8 cellular contexts compared by ENCODE assay signal in the genomic region with DNA sequence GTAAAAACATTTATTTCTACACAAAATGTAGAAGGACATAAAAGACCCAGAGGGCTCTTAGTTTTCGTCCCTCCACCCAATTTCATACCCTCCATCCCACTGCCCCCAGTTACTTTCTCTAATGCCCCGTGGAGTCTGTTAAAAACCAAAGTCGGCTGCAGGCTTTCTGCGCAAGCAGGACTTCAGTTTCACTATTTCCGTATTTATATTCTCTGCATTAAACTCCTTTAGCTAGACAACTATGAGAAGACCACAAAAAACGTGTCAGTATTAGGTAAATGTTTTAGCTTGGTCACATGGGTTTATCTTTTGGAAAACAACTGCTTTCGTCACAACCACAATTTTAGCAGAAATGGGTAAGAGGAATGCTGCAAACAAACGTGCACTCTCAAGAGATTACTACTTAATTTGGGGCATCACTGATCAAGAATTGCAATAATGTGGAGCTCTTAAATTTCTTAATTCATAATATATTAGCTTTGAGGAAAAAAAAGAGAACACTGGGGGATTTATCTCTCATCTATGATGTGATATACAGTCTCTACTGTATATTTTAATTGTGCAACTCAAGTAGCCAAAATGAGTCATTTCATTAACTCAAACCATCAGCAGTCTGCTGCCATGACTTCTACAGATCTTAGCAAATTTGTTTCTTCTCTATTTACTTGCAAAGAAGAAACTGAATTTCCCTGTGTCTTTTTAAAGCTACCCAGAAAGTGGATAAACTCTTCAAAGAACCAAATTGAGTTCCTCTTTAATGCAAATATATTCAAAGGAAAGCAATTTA. TPM values are rescaled to one million over a fixed set of nuclear protein-coding genes. Genes with fewer than 3 reads are reported as not detected.
DNase-seq lines count a peak whose midpoint lies in the region; ATAC-seq, FAIRE-seq and TF ChIP-seq lines count a peak whose summit lies in the region.

No MANE protein-coding gene starts in this region.

- H3K4me3 Mint-ChIP-seq in CD14-positive monocyte (peak overlapping the region; percentile 89 to 94), endothelial cell (ENCODE audit: unreplicated experiment) (peak overlapping the region; percentile 85), nephron progenitor cell (peak overlapping the region; percentile 95)

- H3K9me3 Mint-ChIP-seq in CD14-positive monocyte (peaks cover 0 to 3% (median 0%) of the 10 kb centered on the region in 7 donors), endothelial cell (ENCODE audit: unreplicated experiment) (no peaks in the 10 kb centered on the region), nephron progenitor cell (no peaks in the 10 kb centered on the region)

- H3K36me3 Mint-ChIP-seq in CD14-positive monocyte (peaks cover 0 to 4% of the 10 kb centered on the region in 2 donors), endothelial cell (ENCODE audit: low read depth, unreplicated experiment) (no peaks in the 10 kb centered on the region), nephron progenitor cell (ENCODE audit: low read depth) (no peaks in the 10 kb centered on the region)

- DNase-seq in CD14-positive monocyte (ENCODE audit: low spot score) (no peak), GM19239 (ENCODE audit: insufficient read length, low spot score) (peak; percentile 8), T-helper 2 cell (peak in 3 of 5 experiments; percentile 6 to 90 (median 59)), endothelial cell (ENCODE audit: low spot score) (no peak), nephron progenitor cell (no peak), COLO668 (lab: John Stamatoyannopoulos, UW; ENCODE audit: unreplicated experiment) (no peak), NCI-H187 (lab: John Stamatoyannopoulos, UW) (no peak)

- peak overlapping the region; percentile 87 to 97 (median 93) for H3K27ac Mint-ChIP-seq in CD14-positive monocyte
- peak overlapping the region; percentile 55 for H3K27ac Mint-ChIP-seq in endothelial cell (ENCODE audit: unreplicated experiment)
- H3K27ac Mint-ChIP-seq in nephron progenitor cell: no peak overlapping the region

- H3K4me1 Mint-ChIP-seq in CD14-positive monocyte (peaks cover 44% of the 10 kb centered on the region), endothelial cell (ENCODE audit: unreplicated experiment) (peaks cover 24% of the 10 kb centered on the region), nephron progenitor cell (peaks cover 50% of the 10 kb centered on the region)

- peak; percentile 19 for ATAC-seq in HG03196 (IDR thresholded peaks at IDR 0.05; ENCODE audit: unreplicated experiment)

- no peak for FAIRE-seq in GM19239 (lab: Jason Lieb, UNC)

- H3K27me3 Mint-ChIP-seq in CD14-positive monocyte (ENCODE audit: low read depth in 3 of 3): peaks cover 0 to 7% (median 6%) of the 10 kb centered on the region in 3 donors
- H3K27me3 Mint-ChIP-seq in endothelial cell (ENCODE audit: unreplicated experiment): peaks cover 3% of the 10 kb centered on the region
- peaks cover 2% of the 10 kb centered on the region for H3K27me3 Mint-ChIP-seq in nephron progenitor cell (ENCODE audit: low read depth, poor library complexity)

- intact Hi-C loops in CD14-positive monocyte (cut with micrococcal nuclease): no loop called here

- no peak for TF ChIP-seq CTCF in CD14-positive monocyte (IDR thresholded peaks at IDR 0.05)
- TF ChIP-seq CTCF in endothelial cell (IDR thresholded peaks at IDR 0.05; ENCODE audit: unreplicated experiment): no peak
- no peak for TF ChIP-seq CTCF in nephron progenitor cell (IDR thresholded peaks at IDR 0.05)

RNA-seq across cellular contexts. Expression of a gene that starts 0.7 kb away (rescaled TPM):
- 1 to 10 TPM; 7.5 to 9.0 TPM for polyA plus RNA-seq in CD14-positive monocyte
- 20.4 TPM for total RNA-seq in endothelial cell (ENCODE audit: unreplicated experiment)

Comparison
In these comparisons a context has a peak if more than half of its experiments do, and no peak if none do; other contexts are left out.
1. DNase-seq: peak in GM19239 (single experiment) and T-helper 2 cell (3 of 5); none in CD14-positive monocyte (single experiment), endothelial cell (single experiment), nephron progenitor cell (single experiment), COLO668 (single experiment) and NCI-H187 (0 of 2).
2. Peak in every context shown above with its lines, with median percentiles within 50 percentile points of each other: H3K4me3 Mint-ChIP-seq.